In the genomic region with DNA sequence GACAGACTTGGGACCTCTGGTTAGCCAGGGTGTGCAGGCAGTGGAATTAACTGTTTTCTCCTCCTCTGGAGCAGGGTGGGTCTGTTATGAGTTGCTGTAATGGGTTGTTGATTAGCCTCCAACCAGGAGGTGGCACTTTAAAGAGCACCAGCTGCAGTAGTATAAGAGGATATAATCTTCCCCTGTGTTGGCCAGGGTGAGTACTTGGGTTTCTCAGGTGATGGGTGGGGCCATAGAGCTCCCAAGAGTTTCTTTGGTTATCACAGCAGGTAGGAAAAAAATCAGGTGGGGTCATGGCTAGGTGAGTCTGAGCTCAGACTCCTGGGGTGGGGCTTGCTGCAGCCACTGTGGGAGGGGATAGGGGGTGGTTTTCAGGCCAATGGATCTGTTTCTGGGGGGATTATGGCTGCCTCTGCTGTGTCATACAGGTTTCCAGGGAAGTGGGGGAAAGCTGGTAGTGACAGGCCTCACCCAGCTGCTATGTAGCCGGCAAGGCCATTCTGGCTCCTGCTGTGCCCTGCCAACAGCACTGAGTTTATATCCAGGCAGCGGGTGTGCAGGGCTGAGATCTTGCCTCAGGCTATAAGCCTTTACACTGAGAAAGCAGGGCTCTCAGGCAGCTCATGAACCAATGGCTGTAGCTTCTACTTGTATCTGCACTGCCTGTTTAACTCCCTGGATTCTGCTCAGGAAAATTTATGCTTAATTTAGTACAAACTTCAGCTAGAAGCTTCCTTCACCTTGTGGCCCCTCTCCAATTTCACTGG, we compare ENCODE assay signal across 16 cellular contexts.
DNase-seq lines count a peak whose midpoint lies in the region; ATAC-seq and TF ChIP-seq lines count a peak whose summit lies in the region.
"Had no signal": no experiment of that assay in that cellular context is flagged by ENCODE, and none has a peak within 500 bp of the region (broad histone marks: within the 10 kb centered on the region; RNA-seq: fewer than 3 reads in every experiment).

No MANE protein-coding gene starts in this region.

- peak overlapping the region; percentile 13 for H3K27ac Mint-ChIP-seq in progenitor cell of endocrine pancreas
- H3K27ac Mint-ChIP-seq: CD14-positive monocyte; CD8-positive, alpha-beta T cell had no signal

- H3K36me3 Mint-ChIP-seq in progenitor cell of endocrine pancreas (ENCODE audit: insufficient read depth): peaks cover 1% of the 10 kb centered on the region
- H3K36me3 Mint-ChIP-seq: CD14-positive monocyte; CD8-positive, alpha-beta T cell had no signal

- H3K4me3 Mint-ChIP-seq in progenitor cell of endocrine pancreas (ENCODE audit: low read depth): no peak overlapping the region
- H3K4me3 Mint-ChIP-seq: CD14-positive monocyte; CD8-positive, alpha-beta T cell had no signal

- no peaks in the 10 kb centered on the region for H3K27me3 Mint-ChIP-seq in progenitor cell of endocrine pancreas

- H3K9me3 Mint-ChIP-seq in progenitor cell of endocrine pancreas (ENCODE audit: low read depth): no peaks in the 10 kb centered on the region

- H3K4me3 ChIP-seq in BE2C (ENCODE audit: low read depth, low read length): no peak overlapping the region
- H3K4me3 ChIP-seq: GM23248 had no signal

- H3K27me3 ChIP-seq in BE2C: peaks cover 3% of the 10 kb centered on the region; the same call in 1 of the 2 replicates

- H3K36me3 ChIP-seq in BE2C: no peaks in the 10 kb centered on the region

- H3K9me3 ChIP-seq in BE2C: no peaks in the 10 kb centered on the region

- peak; percentile 64 for ATAC-seq in esophagus mucosa
- ATAC-seq in HG03108 (IDR thresholded peaks at IDR 0.05; ENCODE audit: unreplicated experiment): no peak
- ATAC-seq: CD8-positive, alpha-beta T cell had no signal

- no peaks in the 10 kb centered on the region for H3K4me1 Mint-ChIP-seq in progenitor cell of endocrine pancreas (ENCODE audit: low read depth)
- H3K4me1 Mint-ChIP-seq: CD14-positive monocyte had no signal

- peak; percentile 18 for DNase-seq in BE2C
- peak; percentile 35 for DNase-seq in NCI-H69 (lab: John Stamatoyannopoulos, UW)
- DNase-seq in progenitor cell of endocrine pancreas (ENCODE audit: low spot score, unreplicated experiment): no peak
- no peak for DNase-seq in cerebellar cortex (ENCODE audit: low spot score)
- no peak for DNase-seq in 8988T
- DNase-seq: CD8-positive, alpha-beta T cell; COR-L47; DMS153; DMS79 treated with DMSO at 0.1 percent for 48 hours; EL; GDM1; GM23248; H7 had no signal

- H3K4me1 ChIP-seq in BE2C: no peaks in the 10 kb centered on the region

- TF ChIP-seq CTCF in BE2C (IDR thresholded peaks at IDR 0.05; ENCODE audit: low read depth, low read length): no peak
- TF ChIP-seq CTCF in progenitor cell of endocrine pancreas (IDR thresholded peaks at IDR 0.05; ENCODE audit: unreplicated experiment): no peak

Comparison
In these comparisons a context has a peak if more than half of its experiments do, and no peak if none do; other contexts are left out.
1. DNase-seq: peak in BE2C (single experiment) and NCI-H69 (single experiment); none in progenitor cell of endocrine pancreas (single experiment), cerebellar cortex (single experiment) and 8988T (single experiment).